In the genomic region with DNA sequence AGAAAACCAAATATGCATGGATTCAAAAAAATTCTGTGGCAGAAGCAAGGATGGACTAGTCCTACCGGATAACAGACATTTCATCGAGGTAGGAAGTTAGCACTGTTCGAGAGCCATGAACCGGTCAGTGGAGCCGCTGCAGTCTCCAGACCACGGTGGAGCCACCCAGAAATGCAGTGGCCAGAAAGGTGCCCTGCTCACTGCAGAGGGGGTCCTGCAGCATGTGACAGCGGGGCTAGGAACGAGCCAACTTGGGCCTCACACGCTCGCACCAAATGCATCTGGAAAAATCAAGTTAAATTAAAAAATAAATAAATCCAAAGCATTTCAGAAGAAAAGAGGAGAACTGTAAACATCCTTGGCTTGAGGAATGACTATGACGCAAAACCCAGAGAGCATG, we compare ENCODE assay signal across 22 cellular contexts. TPM values are rescaled to one million over a fixed set of nuclear protein-coding genes. Genes with fewer than 3 reads are reported as not detected.
DNase-seq lines count a peak whose midpoint lies in the region; ATAC-seq and TF ChIP-seq lines count a peak whose summit lies in the region.
"Had no signal": no experiment of that assay in that cellular context is flagged by ENCODE, and none has a peak within 500 bp of the region (broad histone marks: within the 10 kb centered on the region; RNA-seq: fewer than 3 reads in every experiment).

No MANE protein-coding gene starts in this region.

- no peak overlapping the region for H3K4ac ChIP-seq in H9 (ENCODE audit: low read depth, low read length)

- H3K27ac ChIP-seq in H9 (ENCODE audit: insufficient read length, low read depth, low read length) (no peak overlapping the region), osteoblast (ENCODE audit: low read depth, low read length) (no peak overlapping the region)
- H3K27ac ChIP-seq: 22Rv1, BLaER1, C4-2B had no signal

- H3K4me1 Mint-ChIP-seq in H9, result no peaks in the 10 kb centered on the region
- H3K4me1 Mint-ChIP-seq: CD4-positive, CD25-positive, alpha-beta regulatory T cell; GM23338 had no signal

- H3K79me2 ChIP-seq in H9 (ENCODE audit: insufficient read depth, low read length), result no peaks in the 10 kb centered on the region
- H3K79me2 ChIP-seq in osteoblast (ENCODE audit: insufficient read depth, low read length), result no peaks in the 10 kb centered on the region

- H3K9me3 ChIP-seq in H9 (ENCODE audit: control insufficient read depth, low read depth, low read length) (no peaks in the 10 kb centered on the region), osteoblast (ENCODE audit: low read depth, low read length) (no peaks in the 10 kb centered on the region)
- H3K9me3 ChIP-seq: BLaER1, Caco-2, HAP-1 had no signal

- H3K27me3 ChIP-seq in H9 (ENCODE audit: insufficient read depth, low read length) (no peaks in the 10 kb centered on the region), osteoblast (ENCODE audit: insufficient read depth, low read length) (peaks cover 33% of the 10 kb centered on the region)

- ATAC-seq in activated CD4-positive, CD25-positive, alpha-beta regulatory T cell treated with anti-CD3 and anti-CD28 coated beads, Interleukin-2, amount 50 U/mL, for 24 hours, result no peak
- ATAC-seq: CD8-positive, alpha-beta T cell; GM12878; GM23338 had no signal

- no peaks in the 10 kb centered on the region for H3K79me1 ChIP-seq in H9 (ENCODE audit: insufficient read depth, low read depth, low read length, poor library complexity, severe bottlenecking)

- H2BK15ac ChIP-seq in H9 (ENCODE audit: low read depth, low read length), result no peak overlapping the region

- H3K4me1 ChIP-seq in H9 (ENCODE audit: insufficient read depth, low read length), result no peaks in the 10 kb centered on the region
- no peaks in the 10 kb centered on the region for H3K4me1 ChIP-seq in osteoblast (ENCODE audit: insufficient read depth, low read length)
- H3K4me1 ChIP-seq: Caco-2, HAP-1 had no signal

- no peak overlapping the region for H4K91ac ChIP-seq in H9 (ENCODE audit: insufficient read length, low read depth, low read length)

- no peak overlapping the region for H3K23ac ChIP-seq in H9 (ENCODE audit: insufficient read length, low read depth, low read length)

- no peak overlapping the region for H3K9ac ChIP-seq in H9 (ENCODE audit: extremely low read depth, insufficient read length, low read length)
- H3K9ac ChIP-seq: BLaER1 had no signal

- no peaks in the 10 kb centered on the region for H3K9me3 Mint-ChIP-seq in H9
- H3K9me3 Mint-ChIP-seq: CD4-positive, CD25-positive, alpha-beta regulatory T cell; CD8-positive, alpha-beta T cell; GM23338; HFFc6 had no signal

- H3K4me3 Mint-ChIP-seq in H9, result no peak overlapping the region
- H3K4me3 Mint-ChIP-seq: B cell; CD8-positive, alpha-beta T cell; GM23338; HFFc6 had no signal

- H4K5ac ChIP-seq in H9 (ENCODE audit: insufficient read length, low read depth, low read length), result no peak overlapping the region

- no peaks in the 10 kb centered on the region for H3K36me3 ChIP-seq in osteoblast (ENCODE audit: insufficient read depth, low read length)
- H3K36me3 ChIP-seq: BLaER1, HAP-1 had no signal

- H3K36me3 Mint-ChIP-seq in H9 (ENCODE audit: insufficient read depth in 1 of 3, low read depth in 3 of 3), result no peaks in the 10 kb centered on the region
- H3K36me3 Mint-ChIP-seq: CD4-positive, CD25-positive, alpha-beta regulatory T cell; CD8-positive, alpha-beta T cell had no signal

- H2AK5ac ChIP-seq in H9 (ENCODE audit: insufficient read length, low read length), result no peak overlapping the region

- no peak overlapping the region for H3K14ac ChIP-seq in H9 (ENCODE audit: insufficient read depth, low read length)

- no peak overlapping the region for H2BK12ac ChIP-seq in H9 (ENCODE audit: insufficient read length, low read depth, low read length)

- H4K8ac ChIP-seq in H9 (replicated peaks; ENCODE audit: insufficient read length, low read depth, low read length), result no peak overlapping the region

- DNase-seq in activated CD4-positive, CD25-positive, alpha-beta regulatory T cell treated with anti-CD3 and anti-CD28 coated beads, Interleukin-2, amount 50 U/mL, for 72 hours, result peak; percentile 20
- peak; percentile 10 for DNase-seq in H9
- DNase-seq in islet precursor cell, result peak; percentile 12
- DNase-seq in osteoblast (ENCODE audit: insufficient read length, low spot score, missing footprints), result peak; percentile 44
- DNase-seq in stimulated activated CD4-positive, alpha-beta T cell treated with anti-CD3 and anti-CD28 coated beads, Interleukin-4, amount 100 ng/mL, for 24 hours, result no peak
- DNase-seq in stimulated activated CD4-positive, alpha-beta T cell treated with anti-CD3 and anti-CD28 coated beads, Interleukin-15, amount 100 ng/mL, for 24 hours, result no peak
- DNase-seq in NCI-H748 (lab: John Stamatoyannopoulos, UW; ENCODE audit: unreplicated experiment), result no peak
- DNase-seq: Caco-2; CD4-positive, CD25-positive, alpha-beta regulatory T cell; CD8-positive, alpha-beta T cell; DMS79; EL; GDM1; HFFc6 had no signal

- no peak overlapping the region for H2BK20ac ChIP-seq in H9 (ENCODE audit: low read depth, low read length, poor library complexity, severe bottlenecking)

- H3T11ph ChIP-seq in H9 (ENCODE audit: low read length), result no peak overlapping the region

- H3K27ac Mint-ChIP-seq in H9, result no peak overlapping the region
- H3K27ac Mint-ChIP-seq: B cell; CD4-positive, CD25-positive, alpha-beta regulatory T cell; CD8-positive, alpha-beta T cell; GM23338; HFFc6 had no signal

- no CpG with 5 or more reads among the region's 11 CpGs for WGBS in H9 (ENCODE audit: extremely low coverage, insufficient read length, low lambda C conversion rate)

- no peak overlapping the region for H3K4me3 ChIP-seq in osteoblast (ENCODE audit: insufficient read depth, low read length)
- H3K4me3 ChIP-seq: BLaER1, GM12878, GM23338, HAP-1 had no signal

- no peak overlapping the region for H3K18ac ChIP-seq in H9 (ENCODE audit: insufficient read length, low read depth, low read length)

- TF ChIP-seq CTCF in H9 (conservative IDR thresholded peaks at IDR 0.05) (no peak), osteoblast (IDR thresholded peaks at IDR 0.05; ENCODE audit: extremely low read depth, low read depth, low read length) (no peak)

- H4K20me1 ChIP-seq in H9 (ENCODE audit: control insufficient read depth, insufficient read depth, insufficient read length), result no peaks in the 10 kb centered on the region
- H4K20me1 ChIP-seq in osteoblast (ENCODE audit: insufficient read depth, low read length), result no peaks in the 10 kb centered on the region

- H3K27me3 Mint-ChIP-seq in H9 (ENCODE audit: low read depth), result peaks cover 3% of the 10 kb centered on the region

- no peaks in the 10 kb centered on the region for H3K23me2 ChIP-seq in H9 (ENCODE audit: insufficient read length, low read depth, low read length, poor library complexity, severe bottlenecking)

- H3K4me2 ChIP-seq in H9 (ENCODE audit: insufficient read depth, insufficient read length, low read length) (no peak overlapping the region), osteoblast (ENCODE audit: insufficient read depth, low read length) (no peak overlapping the region)
- H3K4me2 ChIP-seq: BLaER1, GM23338 had no signal

- no peak overlapping the region for H2AFZ ChIP-seq in H9 (ENCODE audit: low read length)
- H2AFZ ChIP-seq in osteoblast (ENCODE audit: low read length), result no peak overlapping the region
- H2AFZ ChIP-seq: GM23338 had no signal

- H2BK5ac ChIP-seq in H9 (ENCODE audit: insufficient read length, low read length), result no peak overlapping the region

- H2BK120ac ChIP-seq in H9 (ENCODE audit: low read depth, low read length, poor library complexity, severe bottlenecking), result no peak overlapping the region

- no peak overlapping the region for H3K56ac ChIP-seq in H9 (ENCODE audit: insufficient read length, low read depth, low read length)

RNA-seq across cellular contexts. Expression of gene CFAP46, which starts 13.1 kb away (rescaled TPM):
- total RNA-seq in H9 (2021) (2.9 and 3.1 TPM in 2 replicates), osteoblast (under 0.01 and 0.29 TPM in 2 replicates)
- total RNA-seq: B cell; Caco-2; CD4-positive, CD25-positive, alpha-beta regulatory T cell; CD8-positive, alpha-beta T cell; GM12878 had no signal

Comparison
In these comparisons a context has a peak if more than half of its experiments do, and no peak if none do; other contexts are left out.
1. DNase-seq: peak in activated CD4-positive, CD25-positive, alpha-beta regulatory T cell treated with anti-CD3 and anti-CD28 coated beads, Interleukin-2, amount 50 U/mL, for 72 hours (single experiment), H9 (single experiment), islet precursor cell (single experiment) and osteoblast (single experiment); none in stimulated activated CD4-positive, alpha-beta T cell treated with anti-CD3 and anti-CD28 coated beads, Interleukin-4, amount 100 ng/mL, for 24 hours (single experiment), stimulated activated CD4-positive, alpha-beta T cell treated with anti-CD3 and anti-CD28 coated beads, Interleukin-15, amount 100 ng/mL, for 24 hours (single experiment) and NCI-H748 (single experiment).